ENCODE assay signal across 18 cellular contexts in the genomic region with DNA sequence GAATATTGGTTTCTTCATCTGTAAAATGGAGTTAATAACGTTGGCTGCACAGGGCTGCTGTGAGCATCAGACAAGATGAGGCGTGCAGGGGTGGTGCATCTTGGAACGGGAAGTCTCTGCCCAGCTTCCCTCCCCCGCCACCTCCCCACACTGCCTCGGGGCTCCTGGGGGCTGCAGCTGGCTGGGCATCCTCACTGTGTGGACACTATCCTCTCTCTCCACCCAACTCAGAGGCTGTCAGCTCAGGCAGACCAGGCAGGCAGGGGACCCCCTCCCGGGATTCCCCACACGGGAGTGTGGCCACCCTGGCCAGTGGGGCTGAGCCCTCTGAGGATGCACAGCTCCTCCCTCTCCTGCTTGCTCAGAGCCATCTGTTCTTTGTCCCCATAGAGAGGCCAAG.
DNase-seq lines count a peak whose midpoint lies in the region; ATAC-seq and TF ChIP-seq lines count a peak whose summit lies in the region.
"Had no signal": no experiment of that assay in that cellular context is flagged by ENCODE, and none has a peak within 500 bp of the region (broad histone marks: within the 10 kb centered on the region; RNA-seq: fewer than 3 reads in every experiment).

No MANE protein-coding gene starts in this region.

- no peak overlapping the region for H2AFZ ChIP-seq in DND-41 (ENCODE audit: low read depth, low read length)

- H3K9me3 Mint-ChIP-seq in activated T-cell treated with anti-CD3 and anti-CD28 coated beads, Interleukin-2, amount 50 U/mL, for 72 hours, result peaks cover 0 to 8% of the 10 kb centered on the region in 2 donors
- peaks cover 9% of the 10 kb centered on the region for H3K9me3 Mint-ChIP-seq in activated CD4-positive, alpha-beta memory T cell treated with anti-CD3 and anti-CD28 coated beads, Interleukin-2, amount 10 ng/mL, durations not matched to agents 7 days and 5 days

- ATAC-seq in activated T-cell treated with anti-CD3 and anti-CD28 coated beads, Interleukin-2, amount 50 U/mL, for 72 hours (replicated peaks in 1 of 2), result peak; percentile 44 to 48
- ATAC-seq in DND-41 (ENCODE audit: insufficient read depth, low read depth) (peak; percentile 65), foreskin keratinocyte (peak; percentile 26), GM18502 (IDR thresholded peaks at IDR 0.05; ENCODE audit: poor library complexity, unreplicated experiment) (no peak), sciatic nerve (no peak)
- ATAC-seq: gastroesophageal sphincter; stimulated activated memory B cell treated with anti-CD40 and anti-IgM and Interleukin-4, amounts not matched to agents 10 μg/mL and 1 μg/mL and 100 μg/mL, for 72 hours had no signal

- H3K27me3 ChIP-seq in DND-41 (ENCODE audit: insufficient read depth, low read length, poor library complexity) (peaks cover 7% of the 10 kb centered on the region), foreskin keratinocyte (peaks cover 12% of the 10 kb centered on the region)
- H3K27me3 ChIP-seq: ascending aorta, right atrium auricular region had no signal

- H3K4me1 ChIP-seq in DND-41 (ENCODE audit: insufficient read depth, low read length) (peaks cover 24% of the 10 kb centered on the region), foreskin keratinocyte (no peaks in the 10 kb centered on the region)
- H3K4me1 ChIP-seq: ascending aorta, gastroesophageal sphincter, right atrium auricular region had no signal

- TF ChIP-seq CTCF in DND-41 (IDR thresholded peaks at IDR 0.05; ENCODE audit: borderline replicate concordance, extremely low read depth, low read length, poor library complexity, severe bottlenecking) (no peak), foreskin keratinocyte (conservative IDR thresholded peaks at IDR 0.05) (no peak)

- H3K79me2 ChIP-seq in DND-41 (ENCODE audit: insufficient read depth, low read length), result no peaks in the 10 kb centered on the region

- H3K27ac ChIP-seq in DND-41 (ENCODE audit: low read length), result no peak overlapping the region
- no peak overlapping the region for H3K27ac ChIP-seq in foreskin keratinocyte
- H3K27ac ChIP-seq: ascending aorta, gastroesophageal sphincter, right atrium auricular region had no signal

- H3K9ac ChIP-seq in DND-41 (ENCODE audit: low read depth, low read length), result no peak overlapping the region

- H3K4me3 ChIP-seq in DND-41 (ENCODE audit: low read depth in 1 of 2, low read length in 2 of 2), result no peak overlapping the region
- H3K4me3 ChIP-seq: ascending aorta, gastroesophageal sphincter, lung, right atrium auricular region had no signal

- CTCF ChIA-PET in activated CD4-positive, alpha-beta memory T cell treated with anti-CD3 and anti-CD28 coated beads, Interleukin-2, amount 10 ng/mL, durations not matched to agents 7 days and 5 days (lab: Charles Lee), result interaction anchor here (0.9 to 1.8 kb wide), 5 partner anchors 9 to 382 kb away, joined by 3 to 7 read pairs (median 3); no protein-coding TSS in a partner anchor

- peaks cover 33% of the 10 kb centered on the region for H3K4me1 Mint-ChIP-seq in activated T-cell treated with anti-CD3 and anti-CD28 coated beads, Interleukin-2, amount 50 U/mL, for 72 hours (ENCODE audit: low read depth)
- peaks cover 35% of the 10 kb centered on the region for H3K4me1 Mint-ChIP-seq in activated CD4-positive, alpha-beta memory T cell treated with anti-CD3 and anti-CD28 coated beads, Interleukin-2, amount 10 ng/mL, durations not matched to agents 7 days and 5 days
- H3K4me1 Mint-ChIP-seq: CD14-positive monocyte; stimulated activated memory B cell treated with anti-CD40 and anti-IgM and Interleukin-4, amounts not matched to agents 10 μg/mL and 1 μg/mL and 100 μg/mL, for 72 hours had no signal

- no peaks in the 10 kb centered on the region for H3K36me3 Mint-ChIP-seq in activated T-cell treated with anti-CD3 and anti-CD28 coated beads, Interleukin-2, amount 50 U/mL, for 72 hours (ENCODE audit: insufficient read depth in 2 of 2)
- peaks cover 11% of the 10 kb centered on the region for H3K36me3 Mint-ChIP-seq in activated CD4-positive, alpha-beta memory T cell treated with anti-CD3 and anti-CD28 coated beads, Interleukin-2, amount 10 ng/mL, durations not matched to agents 7 days and 5 days (ENCODE audit: low read depth)
- H3K36me3 Mint-ChIP-seq: CD14-positive monocyte; stimulated activated memory B cell treated with anti-CD40 and anti-IgM and Interleukin-4, amounts not matched to agents 10 μg/mL and 1 μg/mL and 100 μg/mL, for 72 hours had no signal

- no peaks in the 10 kb centered on the region for H3K36me3 ChIP-seq in DND-41 (ENCODE audit: insufficient read depth, low read length)
- H3K36me3 ChIP-seq: ascending aorta, gastroesophageal sphincter, right atrium auricular region had no signal

- H3K9me3 ChIP-seq in DND-41 (ENCODE audit: insufficient read depth, low read length, severe bottlenecking), result peaks cover 3% of the 10 kb centered on the region
- H3K9me3 ChIP-seq: ascending aorta, right atrium auricular region had no signal

- POLR2A ChIA-PET in activated CD4-positive, alpha-beta memory T cell treated with anti-CD3 and anti-CD28 coated beads, Interleukin-2, amount 10 ng/mL, durations not matched to agents 7 days and 5 days (lab: Charles Lee), result interaction anchor here (0.6 to 2.0 kb wide), 6 partner anchors 33 to 803 kb away, joined by 3 to 7 read pairs (median 3); partner anchors contain the start of gene SUSD4

- H3K27me3 Mint-ChIP-seq in activated T-cell treated with anti-CD3 and anti-CD28 coated beads, Interleukin-2, amount 50 U/mL, for 72 hours (ENCODE audit: low read depth), result no peaks in the 10 kb centered on the region
- H3K27me3 Mint-ChIP-seq in activated CD4-positive, alpha-beta memory T cell treated with anti-CD3 and anti-CD28 coated beads, Interleukin-2, amount 10 ng/mL, durations not matched to agents 7 days and 5 days, result peaks cover 9% of the 10 kb centered on the region

- peak in 1 of 2 donors; percentile 13 for DNase-seq in activated T-cell treated with anti-CD3 and anti-CD28 coated beads, Interleukin-2, amount 50 U/mL, for 72 hours
- DNase-seq in activated T-cell treated with anti-CD3 and anti-CD28 coated beads for 4 hours, result no peak
- peak; percentile 40 for DNase-seq in DND-41
- peak; percentile 31 for DNase-seq in activated CD4-positive, alpha-beta memory T cell treated with anti-CD3 and anti-CD28 coated beads, Interleukin-2, amount 10 ng/mL, durations not matched to agents 7 days and 5 days
- no peak for DNase-seq in foreskin keratinocyte
- DNase-seq in superior temporal gyrus (ENCODE audit: extremely low spot score), result no peak
- no peak for DNase-seq in sciatic nerve (ENCODE audit: low spot score)
- DNase-seq: activated CD8-positive, alpha-beta memory T cell treated with anti-CD3 and anti-CD28 coated beads for 24 hours; DMS53; kidney; NCI-H1417 had no signal

- H3K4me3 Mint-ChIP-seq in activated T-cell treated with anti-CD3 and anti-CD28 coated beads, Interleukin-2, amount 50 U/mL, for 72 hours, result peak overlapping the region; percentile 49 to 57
- peak overlapping the region; percentile 6 for H3K4me3 Mint-ChIP-seq in activated CD4-positive, alpha-beta memory T cell treated with anti-CD3 and anti-CD28 coated beads, Interleukin-2, amount 10 ng/mL, durations not matched to agents 7 days and 5 days
- H3K4me3 Mint-ChIP-seq: CD14-positive monocyte; stimulated activated memory B cell treated with anti-CD40 and anti-IgM and Interleukin-4, amounts not matched to agents 10 μg/mL and 1 μg/mL and 100 μg/mL, for 72 hours had no signal

- H3K4me2 ChIP-seq in DND-41 (ENCODE audit: insufficient read depth, low read length), result no peak overlapping the region

- intact Hi-C loops in sciatic nerve (cut with DNase I), result no loop called here

- H3K27ac Mint-ChIP-seq in activated T-cell treated with anti-CD3 and anti-CD28 coated beads, Interleukin-2, amount 50 U/mL, for 72 hours, result peak overlapping the region; percentile 71
- peak overlapping the region; percentile 85 for H3K27ac Mint-ChIP-seq in activated CD4-positive, alpha-beta memory T cell treated with anti-CD3 and anti-CD28 coated beads, Interleukin-2, amount 10 ng/mL, durations not matched to agents 7 days and 5 days
- H3K27ac Mint-ChIP-seq: CD14-positive monocyte; stimulated activated memory B cell treated with anti-CD40 and anti-IgM and Interleukin-4, amounts not matched to agents 10 μg/mL and 1 μg/mL and 100 μg/mL, for 72 hours had no signal

- H4K20me1 ChIP-seq in DND-41 (ENCODE audit: insufficient read depth, low read length), result no peaks in the 10 kb centered on the region

Comparison
In these comparisons a context has a peak if more than half of its experiments do, and no peak if none do; other contexts are left out.
1. ATAC-seq: peak in activated T-cell treated with anti-CD3 and anti-CD28 coated beads, Interleukin-2, amount 50 U/mL, for 72 hours (2 of 2), DND-41 (single experiment) and foreskin keratinocyte (single experiment); none in GM18502 (single experiment) and sciatic nerve (single experiment).
2. DNase-seq: peak in DND-41 (single experiment) and activated CD4-positive, alpha-beta memory T cell treated with anti-CD3 and anti-CD28 coated beads, Interleukin-2, amount 10 ng/mL, durations not matched to agents 7 days and 5 days (single experiment); none in activated T-cell treated with anti-CD3 and anti-CD28 coated beads for 4 hours (single experiment), foreskin keratinocyte (0 of 2), superior temporal gyrus (single experiment) and sciatic nerve (single experiment).